In the genomic region with DNA sequence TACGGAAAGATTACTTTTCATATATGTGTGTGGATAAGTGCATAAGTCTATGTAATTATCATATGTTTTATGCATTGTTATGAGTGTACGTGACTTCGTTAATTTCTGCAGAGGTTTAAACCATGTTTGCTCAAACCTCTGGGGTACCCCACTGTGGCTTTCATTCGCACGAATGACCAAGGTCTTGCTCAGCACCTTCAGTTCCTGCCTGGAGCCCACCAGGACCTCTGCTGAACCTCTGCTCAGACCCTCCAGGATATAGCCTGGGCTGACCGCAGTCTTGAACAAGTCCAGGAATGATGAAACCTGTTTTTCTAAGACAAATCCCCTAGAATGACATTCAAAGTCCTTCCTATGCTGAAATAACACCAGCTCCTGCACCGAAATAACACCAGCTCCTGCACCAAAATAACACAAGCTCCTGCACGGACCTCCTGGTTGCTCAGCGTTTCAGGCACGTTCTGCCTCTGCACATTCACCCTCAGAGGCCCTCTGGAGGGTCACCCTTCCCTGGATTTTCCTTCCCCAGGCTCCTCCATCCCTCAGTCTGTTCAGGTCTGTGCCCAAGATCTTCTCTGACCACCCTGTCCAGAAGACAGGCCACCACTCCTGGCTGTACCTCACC, we compare ENCODE assay signal across 26 cellular contexts.
DNase-seq lines count a peak whose midpoint lies in the region; ATAC-seq and TF ChIP-seq lines count a peak whose summit lies in the region.
"Had no signal": no experiment of that assay in that cellular context is flagged by ENCODE, and none has a peak within 500 bp of the region (broad histone marks: within the 10 kb centered on the region; RNA-seq: fewer than 3 reads in every experiment).

No MANE protein-coding gene starts in this region.

- peak overlapping the region; percentile 2; the same call in 1 of the 2 replicates for H3K4me2 ChIP-seq in OCI-LY7 (ENCODE audit: low read length)
- no peak overlapping the region for H3K4me2 ChIP-seq in parathyroid adenoma (ENCODE audit: low read length)
- H3K4me2 ChIP-seq: BLaER1 treated with 17β-estradiol and CSF1 and Interleukin-3, amounts not matched to agents 10 nM and 100 nM had no signal

- peak overlapping the region in 3 of 5 experiments; percentile 25 to 80 (median 62) for H3K27ac Mint-ChIP-seq in brain
- H3K27ac Mint-ChIP-seq: CD4-positive, alpha-beta memory T cell had no signal

- intact Hi-C loops in OCI-LY7 (cut with micrococcal nuclease; ENCODE audit: unreplicated experiment) = no loop called here

- POLR2A ChIA-PET in HEK293 (lab: Yijun Ruan, JAX) = no interaction called here
- POLR2A ChIA-PET in OCI-LY7 (lab: Charles Lee) = interaction anchor here (0.5 kb wide), 1 partner anchor 16 kb away, joined by 7 read pairs; no protein-coding TSS in a partner anchor

- H3K79me2 ChIP-seq in OCI-LY7 (ENCODE audit: insufficient read depth, low read depth, low read length) (no peaks in the 10 kb centered on the region), parathyroid adenoma (no peaks in the 10 kb centered on the region)

- DNase-seq in OCI-LY7 (ENCODE audit: low spot score) (no peak), upper lobe of left lung (no peak), middle frontal gyrus (ENCODE audit: extremely low spot score, low spot score) (no peak), cerebellar cortex (ENCODE audit: low spot score) (no peak)
- no peak for DNase-seq in stimulated activated CD4-positive, alpha-beta T cell treated with anti-CD3 and anti-CD28 coated beads, Interleukin-2, amount 100 ng/mL, for 48 hours
- DNase-seq: AML-193; CD4-positive, alpha-beta memory T cell; COR-L47; DMS53; KBM-7; MM.1S; NCI-H1048; NCI-H1417; NCI-H1694; NCI-H2029 treated with DMSO at 0.1 percent for 48 hours; NCI-H226; NCI-H510A; NCI-H69; SIG-M5 had no signal

- H3K9me2 ChIP-seq in OCI-LY7 (ENCODE audit: insufficient read depth, low read length) = no peaks in the 10 kb centered on the region

- no peaks in the 10 kb centered on the region for H3K4me1 ChIP-seq in HEK293 (ENCODE audit: control insufficient read depth, insufficient read depth, low read length)
- H3K4me1 ChIP-seq in OCI-LY7 (ENCODE audit: insufficient read depth, low read length, poor library complexity, severe bottlenecking) = peaks cover 68% of the 10 kb centered on the region
- H3K4me1 ChIP-seq in parathyroid adenoma = peaks cover 14% of the 10 kb centered on the region
- peaks cover 0 to 10% (median 2%) of the 10 kb centered on the region in 4 donors for H3K4me1 ChIP-seq in upper lobe of left lung

- CTCF ChIA-PET in HEK293 (lab: Yijun Ruan, JAX) (interaction anchor here (1.4 kb wide), 1 partner anchor 209 kb away, joined by 4 read pairs; no protein-coding TSS in a partner anchor), OCI-LY7 (lab: Charles Lee; ENCODE audit: unreplicated experiment) (no interaction called here)

- H3K27ac ChIP-seq in HEK293 (ENCODE audit: extremely low read depth, low read depth, low read length) = no peak overlapping the region
- no peak overlapping the region for H3K27ac ChIP-seq in OCI-LY7 (ENCODE audit: low read depth, low read length, poor library complexity, severe bottlenecking)
- H3K27ac ChIP-seq in parathyroid adenoma = no peak overlapping the region
- no peak overlapping the region for H3K27ac ChIP-seq in upper lobe of left lung
- H3K27ac ChIP-seq: BLaER1 treated with 17β-estradiol and CSF1 and Interleukin-3, amounts not matched to agents 10 nM and 100 nM; SK-N-MC had no signal

- H3K27me3 ChIP-seq in parathyroid adenoma (ENCODE audit: control insufficient read depth, insufficient read depth, low read length) (no peaks in the 10 kb centered on the region), upper lobe of left lung (no peaks in the 10 kb centered on the region)
- H3K27me3 ChIP-seq: BLaER1 treated with 17β-estradiol and CSF1 and Interleukin-3, amounts not matched to agents 10 nM and 100 nM had no signal

- no peaks in the 10 kb centered on the region for H3K36me3 ChIP-seq in HEK293 (ENCODE audit: control insufficient read depth in 2 of 2, insufficient read depth in 1 of 2, low read length in 2 of 2)
- H3K36me3 ChIP-seq in OCI-LY7 (ENCODE audit: insufficient read depth, low read length) = no peaks in the 10 kb centered on the region
- H3K36me3 ChIP-seq in parathyroid adenoma (ENCODE audit: control insufficient read depth, insufficient read depth, low read length) = no peaks in the 10 kb centered on the region
- H3K36me3 ChIP-seq in upper lobe of left lung = no peaks in the 10 kb centered on the region
- H3K36me3 ChIP-seq: BLaER1 treated with 17β-estradiol and CSF1 and Interleukin-3, amounts not matched to agents 10 nM and 100 nM had no signal

- no peaks in the 10 kb centered on the region for H4K20me1 ChIP-seq in OCI-LY7 (ENCODE audit: insufficient read depth, low read length)
- H4K20me1 ChIP-seq: BLaER1 treated with 17β-estradiol and CSF1 and Interleukin-3, amounts not matched to agents 10 nM and 100 nM had no signal

- no peak for ATAC-seq in upper lobe of left lung (ENCODE audit: low FRiP score in 2 of 2)
- ATAC-seq: HCT116, HepG2 had no signal

- peaks cover 46% of the 10 kb centered on the region for H3K4me1 Mint-ChIP-seq in brain

- H3K9ac ChIP-seq in parathyroid adenoma = no peak overlapping the region
- H3K9ac ChIP-seq: BLaER1 treated with 17β-estradiol and CSF1 and Interleukin-3, amounts not matched to agents 10 nM and 100 nM had no signal

- H3K4me3 Mint-ChIP-seq in brain = no peak overlapping the region
- H3K4me3 Mint-ChIP-seq: CD4-positive, alpha-beta memory T cell had no signal

- H3K9me3 Mint-ChIP-seq in brain = peaks cover 0 to 3% (median 0%) of the 10 kb centered on the region in 5 experiments

- no peak overlapping the region for H2AFZ ChIP-seq in OCI-LY7 (ENCODE audit: low read length)
- H2AFZ ChIP-seq in parathyroid adenoma = peak overlapping the region; percentile 45

- no peak for TF ChIP-seq POLR2A in upper lobe of left lung (IDR thresholded peaks at IDR 0.05)

- peaks cover 7% of the 10 kb centered on the region for H3K27me3 Mint-ChIP-seq in brain

- H3K36me3 Mint-ChIP-seq in brain = no peaks in the 10 kb centered on the region
- H3K36me3 Mint-ChIP-seq: CD4-positive, alpha-beta memory T cell had no signal

- H3K4me3 ChIP-seq in HEK293 (ENCODE audit: low read depth, low read length) = no peak overlapping the region
- H3K4me3 ChIP-seq in OCI-LY7 (ENCODE audit: low read depth, low read length, poor library complexity, severe bottlenecking) = no peak overlapping the region
- no peak overlapping the region for H3K4me3 ChIP-seq in parathyroid adenoma (ENCODE audit: low read depth, low read length)
- no peak overlapping the region for H3K4me3 ChIP-seq in upper lobe of left lung
- H3K4me3 ChIP-seq: BLaER1 treated with 17β-estradiol and CSF1 and Interleukin-3, amounts not matched to agents 10 nM and 100 nM; SK-N-MC had no signal

- H3K9me3 ChIP-seq in HEK293 (ENCODE audit: control insufficient read depth, insufficient read depth, low read depth, low read length) = no peaks in the 10 kb centered on the region
- H3K9me3 ChIP-seq in OCI-LY7 (ENCODE audit: low read length) = no peaks in the 10 kb centered on the region
- no peaks in the 10 kb centered on the region for H3K9me3 ChIP-seq in parathyroid adenoma (ENCODE audit: control insufficient read depth, low read length)
- H3K9me3 ChIP-seq in upper lobe of left lung = no peaks in the 10 kb centered on the region
- H3K9me3 ChIP-seq: BLaER1 treated with 17β-estradiol and CSF1 and Interleukin-3, amounts not matched to agents 10 nM and 100 nM had no signal

- 96% methylated on average over 10 of the region's 10 CpGs for WGBS in upper lobe of left lung, 2 donors

- TF ChIP-seq EP300 in upper lobe of left lung (IDR thresholded peaks at IDR 0.05) = no peak

- BruUV-seq in OCI-LY7 (replicated peaks; lab: Mats Ljungman, UMichigan) = no TSS peak

- no peak for TF ChIP-seq CTCF in HEK293 (tag by site-specific recombination; IDR thresholded peaks at IDR 0.05)
- no peak for TF ChIP-seq CTCF in OCI-LY7 (conservative IDR thresholded peaks at IDR 0.05; ENCODE audit: low read length)
- no peak for TF ChIP-seq CTCF in brain (conservative IDR thresholded peaks at IDR 0.05)
- no peak for TF ChIP-seq CTCF in parathyroid adenoma (IDR thresholded peaks at IDR 0.05)
- TF ChIP-seq CTCF in upper lobe of left lung (IDR thresholded peaks at IDR 0.05) = no peak

TF ChIP-seq in HEK293, 187 proteins besides CTCF, POLR2A, EP300 and RAD21:
- TF ChIP-seq KLF9 (tag by site-specific recombination; IDR thresholded peaks at IDR 0.05; ENCODE audit: low read depth) (no peak), PRDM10 (tag by site-specific recombination; IDR thresholded peaks at IDR 0.05) (0 out of 2 replicates have a peak, but pooled peaks have one; percentile 2)
